ENCODE assay signal across 25 cellular contexts in the genomic region with DNA sequence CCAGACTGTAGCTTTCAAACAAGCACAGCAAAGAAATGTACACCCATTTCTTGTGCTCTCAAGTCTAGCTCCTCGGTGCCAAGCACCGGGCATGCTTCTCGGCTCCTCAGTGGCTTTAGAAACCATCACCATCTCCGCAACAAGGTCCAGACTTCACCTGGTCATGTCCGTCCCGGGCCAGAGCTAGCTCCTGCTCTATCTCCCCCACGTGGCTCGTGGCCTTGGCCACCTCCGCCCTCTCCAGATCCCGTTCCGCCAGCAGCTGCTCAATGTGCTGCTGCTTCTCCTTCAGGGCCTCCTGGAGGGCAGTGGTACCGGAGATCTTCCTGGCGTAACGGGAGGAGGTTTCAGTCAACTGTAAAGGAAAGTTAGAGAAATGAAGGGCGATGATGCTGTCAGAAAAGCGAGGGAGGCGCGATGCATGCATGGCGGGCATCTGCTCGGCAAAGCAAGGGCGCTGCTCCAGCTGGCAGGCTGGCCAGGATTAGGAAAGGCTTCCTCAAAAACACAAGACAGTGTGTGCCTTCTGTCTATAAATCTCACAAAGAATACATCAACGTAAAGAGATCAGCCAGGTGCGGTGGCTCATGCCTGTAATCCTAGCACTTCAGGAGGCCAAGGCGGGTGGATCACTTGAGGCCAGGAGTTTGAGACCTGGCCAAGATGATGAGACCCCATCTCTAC.
DNase-seq lines count a peak whose midpoint lies in the region; ATAC-seq, FAIRE-seq and TF ChIP-seq lines count a peak whose summit lies in the region.
"Had no signal": no experiment of that assay in that cellular context is flagged by ENCODE, and none has a peak within 500 bp of the region (broad histone marks: within the 10 kb centered on the region; RNA-seq: fewer than 3 reads in every experiment).

No MANE protein-coding gene starts in this region.

- H3K4me3 Mint-ChIP-seq in brain = peak overlapping the region in 1 of 5 experiments; percentile 68
- H3K4me3 Mint-ChIP-seq: activated CD4-positive, alpha-beta T cell treated with anti-CD3 and anti-CD28 coated beads for 36 hours; activated CD8-positive, alpha-beta T cell treated with anti-CD3 and anti-CD28 coated beads, Interleukin-2, amount 10 ng/mL, durations not matched to agents 7 days and 5 days; activated naive CD8-positive, alpha-beta T cell had no signal

- H3K27ac Mint-ChIP-seq in brain = peak overlapping the region in 3 of 5 experiments; percentile 25 to 99 (median 79)
- H3K27ac Mint-ChIP-seq: activated CD4-positive, alpha-beta T cell treated with anti-CD3 and anti-CD28 coated beads for 36 hours; activated CD8-positive, alpha-beta T cell treated with anti-CD3 and anti-CD28 coated beads, Interleukin-2, amount 10 ng/mL, durations not matched to agents 7 days and 5 days; activated naive CD8-positive, alpha-beta T cell; progenitor cell of endocrine pancreas had no signal

- peaks cover 4 to 6% (median 5%) of the 10 kb centered on the region in 5 experiments for H3K9me3 Mint-ChIP-seq in brain

- peaks cover 5% of the 10 kb centered on the region for H3K4me1 Mint-ChIP-seq in brain

- DNase-seq in G401 (ENCODE audit: low spot score) = peak; percentile 84
- DNase-seq in NCI-H446 treated with DMSO at 0.1 percent for 48 hours (lab: John Stamatoyannopoulos, UW) = peak; percentile 77
- DNase-seq in occipital lobe (lab: John Stamatoyannopoulos, UW) = peak; percentile 52
- DNase-seq in NCI-H1092 (lab: John Stamatoyannopoulos, UW) = no peak
- DNase-seq in GM12892 (ENCODE audit: insufficient read length) = no peak
- DNase-seq in pons (ENCODE audit: low spot score) = no peak
- DNase-seq: activated CD4-positive, alpha-beta T cell treated with anti-CD3 and anti-CD28 coated beads for 36 hours; activated CD8-positive, alpha-beta T cell treated with anti-CD3 and anti-CD28 coated beads, Interleukin-2, amount 10 ng/mL, durations not matched to agents 7 days and 5 days; aorta; DMS53; foreskin fibroblast; heart right ventricle; Kasumi-1; kidney; NCI-H1436 treated with DMSO at 0.1 percent for 48 hours; NCI-H2107; NCI-H526; Peyer's patch; sigmoid colon; stimulated activated CD4-positive, alpha-beta T cell treated with anti-CD3 and anti-CD28 coated beads, Interleukin-4, amount 100 ng/mL, for 24 hours; transverse colon had no signal

- FAIRE-seq in GM12892 (lab: Jason Lieb, UNC) = no peak
- FAIRE-seq: kidney had no signal

- no peak for TF ChIP-seq POLR2A in GM12892 (IDR thresholded peaks at IDR 0.05; ENCODE audit: low read depth, low read length)

- peaks cover 78% of the 10 kb centered on the region for H3K36me3 Mint-ChIP-seq in brain

- no peak for TF ChIP-seq CTCF in brain (conservative IDR thresholded peaks at IDR 0.05)

- in situ Hi-C loops in G401 (cut with HindIII; ENCODE audit: low sequenced_read_pairs) = no loop called here

- peaks cover 3% of the 10 kb centered on the region for H3K27me3 Mint-ChIP-seq in brain
- H3K27me3 Mint-ChIP-seq: activated CD4-positive, alpha-beta T cell treated with anti-CD3 and anti-CD28 coated beads for 36 hours; activated naive CD8-positive, alpha-beta T cell; progenitor cell of endocrine pancreas had no signal

- ATAC-seq in GM19324 (IDR thresholded peaks at IDR 0.05; ENCODE audit: low FRiP score, unreplicated experiment) = no peak
- ATAC-seq: activated CD4-positive, alpha-beta T cell treated with anti-CD3 and anti-CD28 coated beads for 36 hours; activated CD8-positive, alpha-beta T cell treated with anti-CD3 and anti-CD28 coated beads, Interleukin-2, amount 10 ng/mL, durations not matched to agents 7 days and 5 days; heart right ventricle had no signal

Comparison
In these comparisons a context has a peak if more than half of its experiments do, and no peak if none do; other contexts are left out.
1. DNase-seq: peak in G401 (single experiment), NCI-H446 treated with DMSO at 0.1 percent for 48 hours (single experiment) and occipital lobe (single experiment); none in NCI-H1092 (single experiment), GM12892 (single experiment) and pons (single experiment).